10 cellular contexts compared by ENCODE assay signal in the genomic region with DNA sequence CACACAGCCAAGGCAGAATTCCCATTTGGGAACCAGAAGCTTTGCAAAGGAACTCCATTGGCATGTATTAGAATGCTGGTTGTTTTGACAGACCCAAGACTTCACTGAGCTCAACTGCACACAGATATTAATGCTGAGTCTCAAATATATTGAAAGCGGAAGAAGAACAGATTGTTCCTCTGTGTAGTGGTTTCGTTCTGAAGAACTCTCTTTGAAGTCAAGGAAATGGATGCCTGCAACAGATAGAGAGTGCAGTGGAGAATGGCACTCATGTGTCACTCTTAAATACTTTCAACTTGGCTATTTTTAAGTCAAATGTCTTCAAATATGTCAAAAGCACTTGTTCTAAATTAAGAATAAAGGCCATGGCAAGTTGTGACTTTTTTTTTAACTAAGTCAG.
DNase-seq lines count a peak whose midpoint lies in the region; ATAC-seq and TF ChIP-seq lines count a peak whose summit lies in the region.
"Had no signal": no experiment of that assay in that cellular context is flagged by ENCODE, and none has a peak within 500 bp of the region (broad histone marks: within the 10 kb centered on the region; RNA-seq: fewer than 3 reads in every experiment).

No MANE protein-coding gene starts in this region.

- H3K79me2 ChIP-seq in mammary epithelial cell (ENCODE audit: insufficient read depth, low read length), result no peaks in the 10 kb centered on the region

- no peaks in the 10 kb centered on the region for H3K36me3 ChIP-seq in mammary epithelial cell (ENCODE audit: insufficient read depth, low read length)
- H3K36me3 ChIP-seq: neutrophil had no signal

- no peak overlapping the region for H3K9ac ChIP-seq in mammary epithelial cell (ENCODE audit: insufficient read depth, low read length)

- H3K27me3 ChIP-seq in mammary epithelial cell (ENCODE audit: insufficient read depth, low read length), result no peaks in the 10 kb centered on the region
- H3K27me3 ChIP-seq: neutrophil had no signal

- BruUV-seq in mammary epithelial cell (replicated peaks; lab: Mats Ljungman, UMichigan), result no TSS peak

- CTCF ChIA-PET in mammary epithelial cell (lab: Charles Lee; ENCODE audit: low non-redundant PET), result no interaction called here

- dilution Hi-C loops in mammary epithelial cell (cut with HindIII; ENCODE audit: low sequenced_read_pairs), result no loop called here

- no peaks in the 10 kb centered on the region for H3K4me1 ChIP-seq in mammary epithelial cell (ENCODE audit: insufficient read depth, low read length)

- DNase-seq in GM13976 (ENCODE audit: low spot score) (peak; percentile 6), GM20000 (ENCODE audit: low spot score) (peak; percentile 6), KBM-7 (no peak), mammary epithelial cell (no peak), NCI-H526 treated with DMSO at 0.1 percent for 48 hours (lab: John Stamatoyannopoulos, UW) (no peak)
- DNase-seq in central memory CD4-positive, alpha-beta T cell, result peak; percentile 53
- no peak for DNase-seq in stimulated activated CD4-positive, alpha-beta T cell treated with anti-CD3 and anti-CD28 coated beads, Interleukin-12 subunit alpha, Interleukin-12 subunit beta, amount 100 ng/mL, for 4 hours
- DNase-seq: NCI-H2029 treated with DMSO at 0.1 percent for 48 hours had no signal

- peaks cover 4% of the 10 kb centered on the region for H3K9me3 ChIP-seq in mammary epithelial cell (replicated peaks; ENCODE audit: insufficient read depth, low read length)

- peak; percentile 97 for ATAC-seq in HG03342 (IDR thresholded peaks at IDR 0.05; ENCODE audit: unreplicated experiment)

- no peak overlapping the region for H3K27ac ChIP-seq in mammary epithelial cell (ENCODE audit: insufficient read depth, low read depth, low read length)
- H3K27ac ChIP-seq: neutrophil had no signal

- no peak overlapping the region for H3K4me2 ChIP-seq in mammary epithelial cell (ENCODE audit: insufficient read depth, low read depth, low read length)

- TF ChIP-seq CTCF in GM13976 (IDR thresholded peaks at IDR 0.05; ENCODE audit: borderline replicate concordance, control extremely low read depth, extremely low read depth, insufficient read depth, missing control alignments) (no peak), GM20000 (IDR thresholded peaks at IDR 0.05; ENCODE audit: extremely low read depth, missing control alignments) (no peak), mammary epithelial cell (conservative IDR thresholded peaks at IDR 0.05 in 1 of 2, IDR thresholded peaks at IDR 0.05 in 1 of 2; ENCODE audit: extremely low read depth in 1 of 2, insufficient read depth in 1 of 2, low read depth in 1 of 2, low read length in 2 of 2) (no peak)

- no peak overlapping the region for H2AFZ ChIP-seq in mammary epithelial cell (ENCODE audit: low read depth, low read length)

- H3K4me3 ChIP-seq in mammary epithelial cell (replicated peaks in 1 of 3; ENCODE audit: insufficient read depth in 1 of 3, low read depth in 2 of 3, low read length in 3 of 3), result no peak overlapping the region

- intact Hi-C loops in mammary epithelial cell (cut with micrococcal nuclease), result no loop called here

- no peaks in the 10 kb centered on the region for H4K20me1 ChIP-seq in mammary epithelial cell (ENCODE audit: insufficient read depth, low read length)

- in situ Hi-C loops in GM13976 (cut with MboI; ENCODE audit: low sequenced_read_pairs, unreplicated experiment) (no loop called here), KBM-7 (cut with MboI; ENCODE audit: low pct_unique_long_range_greater_than_20kb, low sequenced_read_pairs) (no loop called here), mammary epithelial cell (cut with MboI; ENCODE audit: low sequenced_read_pairs in 2 of 2) (no loop called here)

- WGBS in mammary epithelial cell (ENCODE audit: low coverage, missing lambda C conversion rate), result 100% methylated on average over 2 of the region's 2 CpGs

Comparison
In these comparisons a context has a peak if more than half of its experiments do, and no peak if none do; other contexts are left out.
1. DNase-seq: peak in GM13976 (single experiment), GM20000 (single experiment) and central memory CD4-positive, alpha-beta T cell (single experiment); none in KBM-7 (single experiment), mammary epithelial cell (single experiment), stimulated activated CD4-positive, alpha-beta T cell treated with anti-CD3 and anti-CD28 coated beads, Interleukin-12 subunit alpha, Interleukin-12 subunit beta, amount 100 ng/mL, for 4 hours (single experiment) and NCI-H526 treated with DMSO at 0.1 percent for 48 hours (single experiment).